ENCODE assay signal across 16 cellular contexts in the genomic region with DNA sequence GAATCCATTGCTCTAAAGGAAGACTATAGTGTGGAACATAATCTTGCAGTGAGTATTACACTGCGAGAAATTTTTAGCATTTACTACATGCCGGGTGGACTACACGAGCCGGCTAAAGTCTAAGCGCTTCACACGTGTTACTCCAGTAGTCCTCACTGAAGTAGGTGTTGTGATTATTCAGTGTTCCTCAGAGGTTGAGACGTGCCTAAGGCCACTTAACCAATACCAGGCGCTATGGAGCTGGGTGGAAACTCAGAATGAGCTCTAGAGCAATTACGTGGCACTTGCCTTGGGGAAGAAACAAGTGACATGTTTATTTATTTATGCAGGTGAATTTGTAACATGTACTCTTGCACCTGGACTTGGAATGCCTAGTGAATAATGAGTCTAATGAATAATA. TPM values are rescaled to one million over a fixed set of nuclear protein-coding genes. Genes with fewer than 3 reads are reported as not detected.
DNase-seq lines count a peak whose midpoint lies in the region; ATAC-seq and TF ChIP-seq lines count a peak whose summit lies in the region.
"Had no signal": no experiment of that assay in that cellular context is flagged by ENCODE, and none has a peak within 500 bp of the region (broad histone marks: within the 10 kb centered on the region; RNA-seq: fewer than 3 reads in every experiment).

No MANE protein-coding gene starts in this region.

- H3K4me1 ChIP-seq in lung (ENCODE audit: control insufficient read depth in 2 of 2, insufficient read depth in 2 of 2, low read length in 2 of 2) (peaks cover 0 to 13% of the 10 kb centered on the region in 2 donors), upper lobe of left lung (peaks cover 22 to 43% (median 28%) of the 10 kb centered on the region in 4 donors)
- H3K4me1 ChIP-seq: BLaER1, SJSA1 had no signal

- H3K9me3 ChIP-seq in lung (ENCODE audit: control insufficient read depth in 2 of 2, insufficient read depth in 1 of 2, low read length in 1 of 2) (no peaks in the 10 kb centered on the region), upper lobe of left lung (no peaks in the 10 kb centered on the region)
- H3K9me3 ChIP-seq: BLaER1, SJSA1 had no signal

- DNase-seq in NCI-H774 (lab: John Stamatoyannopoulos, UW) (peak; percentile 19), epithelial cell of proximal tubule (ENCODE audit: low read depth) (peak; percentile 36), lung (ENCODE audit: low spot score) (peak; percentile 58), upper lobe of left lung (peak in 1 of 2 donors; percentile 75), NCI-H1105 (lab: John Stamatoyannopoulos, UW) (no peak)
- no peak for DNase-seq in stimulated activated CD4-positive, alpha-beta T cell treated with anti-CD3 and anti-CD28 coated beads, Interleukin-4, amount 100 ng/mL, for 4 hours
- DNase-seq: CD4-positive, alpha-beta T cell; DND-41; HCEC 1CT; NCI-H1930; NCI-H2171; NCI-H345; NCI-H526 had no signal

- TF ChIP-seq EP300 in upper lobe of left lung (IDR thresholded peaks at IDR 0.05) = peak in 1 of 4 donors; percentile 27

- no peaks in the 10 kb centered on the region for H3K27me3 ChIP-seq in lung (ENCODE audit: control insufficient read depth, insufficient read depth)
- no peaks in the 10 kb centered on the region for H3K27me3 ChIP-seq in upper lobe of left lung
- H3K27me3 ChIP-seq: BLaER1, SJSA1 had no signal

- H3K27ac ChIP-seq in lung (ENCODE audit: low read depth in 1 of 2, low read length in 1 of 2) (no peak overlapping the region), upper lobe of left lung (peak overlapping the region in 2 of 4 donors; percentile 39 to 49)
- H3K27ac ChIP-seq: BLaER1, SJSA1 had no signal

- TF ChIP-seq POLR2A in upper lobe of left lung (IDR thresholded peaks at IDR 0.05) = no peak

- H3K4me3 ChIP-seq in epithelial cell of proximal tubule (ENCODE audit: low read depth, low read length) = no peak overlapping the region
- H3K4me3 ChIP-seq in lung = no peak overlapping the region
- H3K4me3 ChIP-seq in upper lobe of left lung = no peak overlapping the region
- H3K4me3 ChIP-seq: BLaER1, SJSA1 had no signal

- H3K36me3 ChIP-seq in lung (ENCODE audit: control insufficient read depth in 2 of 2, insufficient read depth in 2 of 2, low read length in 2 of 2) = peaks cover 0 to 3% of the 10 kb centered on the region in 2 donors
- H3K36me3 ChIP-seq in upper lobe of left lung = peaks cover 0 to 14% (median 4%) of the 10 kb centered on the region in 4 donors
- H3K36me3 ChIP-seq: BLaER1, SJSA1 had no signal

- ATAC-seq in lung (ENCODE audit: insufficient read depth, low FRiP score) (peak; percentile 68), upper lobe of left lung (ENCODE audit: low FRiP score in 2 of 2) (peak; percentile 52 to 93), GM18502 (IDR thresholded peaks at IDR 0.05; ENCODE audit: poor library complexity, unreplicated experiment) (no peak)

- WGBS in lung, 2 donors = 67 to 87% methylated on average over 9 of the region's 9 CpGs
- WGBS in upper lobe of left lung, 2 donors = 74 to 84% methylated on average over 9 of the region's 9 CpGs

- TF ChIP-seq CTCF in epithelial cell of proximal tubule (conservative IDR thresholded peaks at IDR 0.05; ENCODE audit: low read depth, low read length) = no peak
- no peak for TF ChIP-seq CTCF in lung (IDR thresholded peaks at IDR 0.05; ENCODE audit: control extremely low read depth, extremely low read depth)
- TF ChIP-seq CTCF in upper lobe of left lung (IDR thresholded peaks at IDR 0.05) = no peak

RNA-seq across cellular contexts. Expression of a gene that starts 46.4 kb away (rescaled TPM):
- total RNA-seq in epithelial cell of proximal tubule (9.5 and 10.6 TPM in 2 replicates), lung (100 to 1,000 TPM in 1 of 2 donors, 10 to 100 TPM in 1; 64.5 to 114 TPM), upper lobe of left lung (100 to 1,000 TPM in 1 of 6 donors, 10 to 100 TPM in 5; 59.3 to 131 (median 79.2) TPM)
- polyA plus RNA-seq in lung = 10 to 100 TPM; 18.8 to 19.9 TPM

Comparison
In these comparisons a context has a peak if more than half of its experiments do, and no peak if none do; other contexts are left out.
1. DNase-seq: peak in NCI-H774 (single experiment), epithelial cell of proximal tubule (single experiment) and lung (single experiment); none in stimulated activated CD4-positive, alpha-beta T cell treated with anti-CD3 and anti-CD28 coated beads, Interleukin-4, amount 100 ng/mL, for 4 hours (0 of 2) and NCI-H1105 (single experiment).